Comparison of ENCODE assay signal across 1 cellular context in genomic region chr15:77030042-77030927, GRCh38.
TF ChIP-seq lines count a peak whose summit lies in the region.

No MANE protein-coding gene starts in this region.

TF ChIP-seq in HepG2, 621 proteins besides CTCF, POLR2A, EP300 and RAD21 (continues in another document):
- TF ChIP-seq PRDM4 (CRISPR knock-in tag; IDR thresholded peaks at IDR 0.05; ENCODE audit: borderline replicate concordance): no peak
- TF ChIP-seq ZNF567 (CRISPR knock-in tag; IDR thresholded peaks at IDR 0.05; ENCODE audit: borderline replicate concordance): no peak
- 0 out of 2 replicates have a peak, but pooled peaks have one; percentile 25 for TF ChIP-seq ZNF30 (CRISPR knock-in tag; IDR thresholded peaks at IDR 0.05)
- TF ChIP-seq MIXL1 (CRISPR knock-in tag; IDR thresholded peaks at IDR 0.05): no peak
- no peak for TF ChIP-seq FIP1L1 (IDR thresholded peaks at IDR 0.05; ENCODE audit: borderline replicate concordance, insufficient read depth, low read depth, low read length)
- TF ChIP-seq CENPBD1 (CRISPR knock-in tag; IDR thresholded peaks at IDR 0.05; ENCODE audit: borderline replicate concordance, low read depth): no peak
- no peak for TF ChIP-seq IRX3 (CRISPR knock-in tag; IDR thresholded peaks at IDR 0.05; ENCODE audit: borderline replicate concordance, low read depth)
- no peak for TF ChIP-seq DR1 (CRISPR knock-in tag; IDR thresholded peaks at IDR 0.05)
- no peak for TF ChIP-seq ZNF883 (CRISPR knock-in tag; IDR thresholded peaks at IDR 0.05; ENCODE audit: not compliant biosample characterization)
- peak; percentile 33; the same call in 1 of the 2 replicates for TF ChIP-seq MYC (CRISPR knock-in tag; IDR thresholded peaks at IDR 0.05; ENCODE audit: borderline replicate concordance)
- 0 out of 2 replicates have a peak, but pooled peaks have one; percentile 16 for TF ChIP-seq BORCS8-MEF2B (CRISPR knock-in tag; IDR thresholded peaks at IDR 0.05)
- TF ChIP-seq KAT2B (IDR thresholded peaks at IDR 0.05; ENCODE audit: borderline replicate concordance, low read depth, low read length): no peak
- TF ChIP-seq ZNF274 (CRISPR knock-in tag; IDR thresholded peaks at IDR 0.05): 0 out of 2 replicates have a peak, but pooled peaks have one; percentile 7
- TF ChIP-seq EEA1 (CRISPR knock-in tag; IDR thresholded peaks at IDR 0.05; ENCODE audit: borderline replicate concordance): peak; percentile 63; the same call in 1 of the 2 replicates
- no peak for TF ChIP-seq ZSCAN31 (CRISPR knock-in tag; IDR thresholded peaks at IDR 0.05; ENCODE audit: low read depth)
- TF ChIP-seq RARA (CRISPR knock-in tag; IDR thresholded peaks at IDR 0.05): no peak
- no peak for TF ChIP-seq TBX2 (CRISPR knock-in tag; IDR thresholded peaks at IDR 0.05; ENCODE audit: borderline replicate concordance)
- TF ChIP-seq RELA (CRISPR knock-in tag; IDR thresholded peaks at IDR 0.05): no peak
- TF ChIP-seq MAX (IDR thresholded peaks at IDR 0.05): peak; percentile 46
- peak; percentile 41 for TF ChIP-seq ZNF687 (CRISPR knock-in tag; IDR thresholded peaks at IDR 0.05)
- TF ChIP-seq ZNF280B (CRISPR knock-in tag; IDR thresholded peaks at IDR 0.05; ENCODE audit: borderline replicate concordance): no peak
- TF ChIP-seq KDM4B (CRISPR knock-in tag; IDR thresholded peaks at IDR 0.05): no peak
- no peak for TF ChIP-seq RBM39 (IDR thresholded peaks at IDR 0.05; ENCODE audit: low read depth, low read length, poor library complexity, severe bottlenecking)
- no peak for TF ChIP-seq GLMP (CRISPR knock-in tag; IDR thresholded peaks at IDR 0.05; ENCODE audit: borderline replicate concordance)
- peak; percentile 69; the same call in 1 of the 2 replicates for TF ChIP-seq ZNF263 (CRISPR knock-in tag; IDR thresholded peaks at IDR 0.05)
- no peak for TF ChIP-seq ZFP41 (CRISPR knock-in tag; IDR thresholded peaks at IDR 0.05; ENCODE audit: borderline replicate concordance)
- TF ChIP-seq ZFX (CRISPR knock-in tag; IDR thresholded peaks at IDR 0.05; ENCODE audit: low read depth): peak; percentile 69
- peak; percentile 13; the same call in 1 of the 2 replicates for TF ChIP-seq TAF1 (CRISPR knock-in tag; IDR thresholded peaks at IDR 0.05)
- TF ChIP-seq KDM5B (CRISPR knock-in tag; IDR thresholded peaks at IDR 0.05; ENCODE audit: borderline replicate concordance): 0 out of 2 replicates have a peak, but pooled peaks have one; percentile 11
- no peak for TF ChIP-seq POGK (CRISPR knock-in tag; conservative IDR thresholded peaks at IDR 0.05)
- 0 out of 2 replicates have a peak, but pooled peaks have one; percentile 36 for TF ChIP-seq BRD4 (CRISPR knock-in tag; IDR thresholded peaks at IDR 0.05)
- TF ChIP-seq ZNF44 (CRISPR knock-in tag; IDR thresholded peaks at IDR 0.05): no peak
- no peak for TF ChIP-seq ZNF558 (CRISPR knock-in tag; IDR thresholded peaks at IDR 0.05; ENCODE audit: borderline replicate concordance)
- TF ChIP-seq PITX1 (CRISPR knock-in tag; IDR thresholded peaks at IDR 0.05): no peak
- TF ChIP-seq PRDM10 (CRISPR knock-in tag; IDR thresholded peaks at IDR 0.05; ENCODE audit: low read depth): 0 out of 2 replicates have a peak, but pooled peaks have one; percentile 15
- TF ChIP-seq TRAFD1 (CRISPR knock-in tag; IDR thresholded peaks at IDR 0.05; ENCODE audit: borderline replicate concordance): 0 out of 2 replicates have a peak, but pooled peaks have one; percentile 32
- no peak for TF ChIP-seq SRSF4 (IDR thresholded peaks at IDR 0.05; ENCODE audit: low read depth, low read length, poor library complexity, severe bottlenecking)
- no peak for TF ChIP-seq ZSCAN20 (CRISPR knock-in tag; IDR thresholded peaks at IDR 0.05; ENCODE audit: borderline replicate concordance)
- no peak for TF ChIP-seq ZNF136 (CRISPR knock-in tag; IDR thresholded peaks at IDR 0.05; ENCODE audit: low read depth)
- peak; percentile 42; the same call in 1 of the 2 replicates for TF ChIP-seq ZFP91 (CRISPR knock-in tag; IDR thresholded peaks at IDR 0.05; ENCODE audit: borderline replicate concordance)
- TF ChIP-seq DDIT3 (CRISPR knock-in tag; IDR thresholded peaks at IDR 0.05): no peak
- no peak; the same call in 1 of the 2 replicates for TF ChIP-seq SALL1 (CRISPR knock-in tag; IDR thresholded peaks at IDR 0.05)
